16 cellular contexts compared by ENCODE assay signal in the genomic region with DNA sequence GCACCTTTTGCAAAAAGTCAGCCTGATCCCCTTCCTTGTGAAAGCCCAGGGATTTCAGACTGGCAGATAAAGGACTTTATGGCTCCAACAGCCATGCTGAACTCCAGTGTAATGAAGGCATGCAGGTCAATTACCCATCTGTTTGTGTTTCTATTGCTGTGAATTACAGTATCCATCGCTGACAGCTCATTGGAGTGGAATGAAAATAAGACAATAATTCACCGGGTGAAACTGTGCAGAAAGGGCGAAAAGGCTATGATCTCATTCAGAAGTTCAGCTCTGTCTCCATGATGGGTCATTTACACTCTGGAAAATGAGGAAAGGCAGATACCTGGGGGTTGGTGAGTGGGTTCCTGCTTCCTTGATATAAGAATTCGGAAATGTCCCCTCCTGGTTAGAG.
"Had no signal": no experiment of that assay in that cellular context is flagged by ENCODE, and none has a peak within 500 bp of the region (broad histone marks: within the 10 kb centered on the region; RNA-seq: fewer than 3 reads in every experiment).

No MANE protein-coding gene starts in this region.

- DNase-seq: activated CD4-positive, alpha-beta memory T cell treated with anti-CD3 and anti-CD28 coated beads for 36 hours; activated CD4-positive, alpha-beta T cell treated with anti-CD3 and anti-CD28 coated beads for 1 hour; activated naive CD4-positive, alpha-beta T cell; hypothalamus; left cardiac atrium; naive thymus-derived CD8-positive, alpha-beta T cell; occipital lobe; sigmoid colon; stimulated activated CD4-positive, alpha-beta T cell treated with anti-CD3 and anti-CD28 coated beads, Interleukin-12 subunit alpha, Interleukin-12 subunit beta, amount 100 ng/mL, for 4 hours; stimulated activated naive CD4-positive, alpha-beta T cell treated with Interleukin-2 at 50 U/mL for 16 hours; T-cell; T1000; trophoblast cell had no signal

- H3K4me1 ChIP-seq: ascending aorta had no signal

- H3K36me3 ChIP-seq: ascending aorta, sigmoid colon had no signal

- H3K27me3 Mint-ChIP-seq: activated CD4-positive, alpha-beta memory T cell treated with anti-CD3 and anti-CD28 coated beads for 36 hours; naive thymus-derived CD8-positive, alpha-beta T cell; progenitor cell of endocrine pancreas; T-cell had no signal

- H3K4me3 Mint-ChIP-seq: activated CD4-positive, alpha-beta memory T cell treated with anti-CD3 and anti-CD28 coated beads for 36 hours; activated T-helper 1 cell treated with anti-CD3 and anti-CD28 coated beads, Interleukin-12 subunit alpha, Interleukin-12 subunit beta, Interleukin-2, Interleukin-4 antibody, amounts not matched to agents 30 ng/mL and 10 ng/mL and 1 ng/mL, durations not matched to agents 14 hours and 24 hours and 36 hours; naive thymus-derived CD8-positive, alpha-beta T cell; T-cell had no signal

- H3K27me3 ChIP-seq: ascending aorta, sigmoid colon had no signal

- H3K27ac Mint-ChIP-seq: activated CD4-positive, alpha-beta memory T cell treated with anti-CD3 and anti-CD28 coated beads for 36 hours; activated T-helper 1 cell treated with anti-CD3 and anti-CD28 coated beads, Interleukin-12 subunit alpha, Interleukin-12 subunit beta, Interleukin-2, Interleukin-4 antibody, amounts not matched to agents 30 ng/mL and 10 ng/mL and 1 ng/mL, durations not matched to agents 14 hours and 24 hours and 36 hours; naive thymus-derived CD8-positive, alpha-beta T cell; progenitor cell of endocrine pancreas; T-cell had no signal

- ATAC-seq: left cardiac atrium; naive thymus-derived CD8-positive, alpha-beta T cell; T-cell had no signal

- H3K4me1 Mint-ChIP-seq: naive thymus-derived CD8-positive, alpha-beta T cell; T-cell had no signal

- H3K9me3 ChIP-seq: ascending aorta, sigmoid colon had no signal

- H3K36me3 Mint-ChIP-seq: activated CD4-positive, alpha-beta memory T cell treated with anti-CD3 and anti-CD28 coated beads for 36 hours; naive thymus-derived CD8-positive, alpha-beta T cell; T-cell had no signal

- H3K4me3 ChIP-seq: ascending aorta, sigmoid colon had no signal

- H3K27ac ChIP-seq: ascending aorta, sigmoid colon had no signal
